34 cellular contexts compared by ENCODE assay signal in genomic region chr4:4841156-4841555, GRCh38. TPM values are rescaled to one million over a fixed set of nuclear protein-coding genes. Genes with fewer than 3 reads are reported as not detected.
"Had no signal": no experiment of that assay in that cellular context is flagged by ENCODE, and none has a peak within 500 bp of the region (broad histone marks: within the 10 kb centered on the region; RNA-seq: fewer than 3 reads in every experiment).

No MANE protein-coding gene starts in this region.

- H3K9me3 Mint-ChIP-seq: activated B cell treated with CpG ODN at 0.5 μM for 24 hours; activated CD4-positive, alpha-beta T cell treated with anti-CD3 and anti-CD28 coated beads, Interleukin-2, amount 10 ng/mL, durations not matched to agents 24 days and 14 days; activated T-cell treated with anti-CD3 and anti-CD28 coated beads, Interleukin-2, amount 50 U/mL, for 4 hours; activated T-cell treated with anti-CD3 and anti-CD28 coated beads, Interleukin-2, amount 50 U/mL, for 72 hours; activated T-helper 1 cell treated with anti-CD3 and anti-CD28 coated beads, Interleukin-12 subunit alpha, Interleukin-12 subunit beta, Interleukin-2, Interleukin-4 antibody, amounts not matched to agents 30 ng/mL and 10 ng/mL and 1 ng/mL, durations not matched to agents 14 hours and 24 hours and 36 hours; activated T-helper 17 cell treated with anti-CD3 and anti-CD28 coated beads, Interleukin-2, amount 50 U/mL, for 72 hours; T-helper 1 cell treated with Interleukin-12 subunit alpha and Interleukin-12 subunit beta and Interleukin-4 antibody, amounts not matched to agents 30 μg/mL and 1 μg/mL, for 36 hours; T-helper 2 cell treated with Interferon-gamma antibody and Interleukin-4, amounts not matched to agents 5 μg/mL and 100 μg/mL, for 36 hours had no signal

- H3K27me3 ChIP-seq: adrenal gland, body of pancreas, brain microvascular endothelial cell had no signal

- H3K4me3 ChIP-seq: adrenal gland, body of pancreas, breast epithelium had no signal

- H3K36me3 ChIP-seq: adrenal gland, brain microvascular endothelial cell, breast epithelium had no signal

- H3K27ac Mint-ChIP-seq: activated B cell treated with CpG ODN at 0.5 μM for 24 hours; activated CD4-positive, alpha-beta memory T cell treated with anti-CD3 and anti-CD28 coated beads for 36 hours; activated CD4-positive, alpha-beta T cell treated with anti-CD3 and anti-CD28 coated beads, Interleukin-2, amount 10 ng/mL, durations not matched to agents 24 days and 14 days; activated CD8-positive, alpha-beta T cell treated with anti-CD3 and anti-CD28 coated beads for 36 hours; activated naive CD4-positive, alpha-beta T cell treated with anti-CD3 and anti-CD28 coated beads for 36 hours; activated naive CD4-positive, alpha-beta T cell treated with anti-CD3 and anti-CD28 coated beads, Interleukin-2, amount 50 U/mL, for 72 hours; activated naive CD8-positive, alpha-beta T cell treated with anti-CD3 and anti-CD28 coated beads for 36 hours; activated T-cell treated with anti-CD3 and anti-CD28 coated beads, Interleukin-2, amount 50 U/mL, for 72 hours; activated T-helper 1 cell treated with anti-CD3 and anti-CD28 coated beads, Interleukin-12 subunit alpha, Interleukin-12 subunit beta, Interleukin-2, Interleukin-4 antibody, amounts not matched to agents 30 ng/mL and 10 ng/mL and 1 ng/mL, durations not matched to agents 14 hours and 24 hours and 36 hours; activated T-helper 17 cell treated with anti-CD3 and anti-CD28 coated beads, Interleukin-2, amount 50 U/mL, for 72 hours; T-helper 1 cell treated with Interleukin-12 subunit alpha and Interleukin-12 subunit beta and Interleukin-4 antibody, amounts not matched to agents 30 μg/mL and 1 μg/mL, for 36 hours; T-helper 2 cell treated with Interferon-gamma antibody and Interleukin-4, amounts not matched to agents 5 μg/mL and 100 μg/mL, for 36 hours had no signal

- DNase-seq: activated B cell treated with CpG ODN at 0.5 μM for 24 hours; activated CD4-positive, alpha-beta memory T cell treated with anti-CD3 and anti-CD28 coated beads for 36 hours; activated CD4-positive, alpha-beta T cell treated with anti-CD3 and anti-CD28 coated beads for 4 hours; activated CD4-positive, alpha-beta T cell treated with anti-CD3 and anti-CD28 coated beads, Interleukin-2, amount 10 ng/mL, durations not matched to agents 24 days and 14 days; activated CD4-positive, alpha-beta T cell treated with anti-CD3 and anti-CD28 coated beads, Interleukin-2, amount 50 U/mL, for 1 hour; activated CD4-positive, alpha-beta T cell treated with anti-CD3 and anti-CD28 coated beads, Interleukin-2, amount 50 U/mL, for 4 hours; activated CD8-positive, alpha-beta memory T cell treated with anti-CD3 and anti-CD28 coated beads, Interleukin-2, amount 50 U/mL, for 4 hours; activated CD8-positive, alpha-beta T cell treated with anti-CD3 and anti-CD28 coated beads for 36 hours; activated gamma-delta T cell treated with Interleukin-2 at 50 U/mL for 16 hours; activated naive CD4-positive, alpha-beta T cell; activated naive CD4-positive, alpha-beta T cell treated with anti-CD3 and anti-CD28 coated beads for 36 hours; activated naive CD4-positive, alpha-beta T cell treated with anti-CD3 and anti-CD28 coated beads, Interleukin-2, amount 50 U/mL, for 16 hours; activated naive CD8-positive, alpha-beta T cell treated with anti-CD3 and anti-CD28 coated beads for 36 hours; activated T-cell treated with anti-CD3 and anti-CD28 coated beads for 4 hours; activated T-cell treated with anti-CD3 and anti-CD28 coated beads, Interleukin-2, amount 50 U/mL, for 1 hour; activated T-cell treated with anti-CD3 and anti-CD28 coated beads, Interleukin-2, amount 50 U/mL, for 4 hours; activated T-cell treated with anti-CD3 and anti-CD28 coated beads, Interleukin-2, amount 50 U/mL, for 72 hours; adrenal gland; amniotic stem cell; aorta; body of pancreas; brain microvascular endothelial cell; central memory CD4-positive, alpha-beta T cell; SW 1271; T-helper 1 cell; T-helper 2 cell; T-helper 9 cell had no signal

- H3K36me3 Mint-ChIP-seq: activated CD4-positive, alpha-beta memory T cell treated with anti-CD3 and anti-CD28 coated beads for 36 hours; activated naive CD4-positive, alpha-beta T cell treated with anti-CD3 and anti-CD28 coated beads, Interleukin-2, amount 50 U/mL, for 72 hours; activated naive CD8-positive, alpha-beta T cell treated with anti-CD3 and anti-CD28 coated beads for 36 hours had no signal

- H3K27ac ChIP-seq: adrenal gland, body of pancreas, brain microvascular endothelial cell, breast epithelium, VCaP had no signal

- H3K4me3 Mint-ChIP-seq: activated B cell treated with CpG ODN at 0.5 μM for 24 hours; activated CD4-positive, alpha-beta memory T cell treated with anti-CD3 and anti-CD28 coated beads for 36 hours; activated CD4-positive, alpha-beta T cell treated with anti-CD3 and anti-CD28 coated beads, Interleukin-2, amount 10 ng/mL, durations not matched to agents 24 days and 14 days; activated CD8-positive, alpha-beta T cell treated with anti-CD3 and anti-CD28 coated beads for 36 hours; activated naive CD4-positive, alpha-beta T cell treated with anti-CD3 and anti-CD28 coated beads for 36 hours; activated naive CD8-positive, alpha-beta T cell treated with anti-CD3 and anti-CD28 coated beads for 36 hours; activated T-cell treated with anti-CD3 and anti-CD28 coated beads, Interleukin-2, amount 50 U/mL, for 4 hours; activated T-cell treated with anti-CD3 and anti-CD28 coated beads, Interleukin-2, amount 50 U/mL, for 72 hours; activated T-helper 1 cell treated with anti-CD3 and anti-CD28 coated beads, Interleukin-12 subunit alpha, Interleukin-12 subunit beta, Interleukin-2, Interleukin-4 antibody, amounts not matched to agents 30 ng/mL and 10 ng/mL and 1 ng/mL, durations not matched to agents 14 hours and 24 hours and 36 hours; activated T-helper 17 cell treated with anti-CD3 and anti-CD28 coated beads, Interleukin-2, amount 50 U/mL, for 72 hours; T-helper 1 cell treated with Interleukin-12 subunit alpha and Interleukin-12 subunit beta and Interleukin-4 antibody, amounts not matched to agents 30 μg/mL and 1 μg/mL, for 36 hours; T-helper 2 cell treated with Interferon-gamma antibody and Interleukin-4, amounts not matched to agents 5 μg/mL and 100 μg/mL, for 36 hours had no signal

- H3K9me3 ChIP-seq: adrenal gland, body of pancreas had no signal

- H3K4me1 Mint-ChIP-seq: activated B cell treated with CpG ODN at 0.5 μM for 24 hours; activated CD4-positive, alpha-beta T cell treated with anti-CD3 and anti-CD28 coated beads, Interleukin-2, amount 10 ng/mL, durations not matched to agents 24 days and 14 days had no signal

- ATAC-seq: activated CD8-positive, alpha-beta T cell treated with anti-CD3 and anti-CD28 coated beads for 36 hours; activated naive CD4-positive, alpha-beta T cell treated with anti-CD3 and anti-CD28 coated beads, Interleukin-2, amount 50 U/mL, for 72 hours; activated T-cell treated with anti-CD3 and anti-CD28 coated beads, Interleukin-2, amount 50 U/mL, for 4 hours; activated T-cell treated with anti-CD3 and anti-CD28 coated beads, Interleukin-2, amount 50 U/mL, for 72 hours; activated T-helper 17 cell treated with anti-CD3 and anti-CD28 coated beads, Interleukin-2, amount 50 U/mL, for 72 hours; body of pancreas had no signal

- H3K4me1 ChIP-seq: adrenal gland, body of pancreas, breast epithelium had no signal

RNA-seq across cellular contexts. Expression of gene MSX1, which starts 18.3 kb away (rescaled TPM):
- total RNA-seq: activated B cell treated with CpG ODN at 0.5 μM for 24 hours; activated CD4-positive, alpha-beta T cell treated with anti-CD3 and anti-CD28 coated beads, Interleukin-2, amount 10 ng/mL, durations not matched to agents 24 days and 14 days; activated naive CD4-positive, alpha-beta T cell treated with anti-CD3 and anti-CD28 coated beads for 36 hours; activated naive CD4-positive, alpha-beta T cell treated with anti-CD3 and anti-CD28 coated beads, Interleukin-2, amount 50 U/mL, for 72 hours; activated T-cell treated with anti-CD3 and anti-CD28 coated beads, Interleukin-2, amount 50 U/mL, for 72 hours; activated T-helper 1 cell treated with anti-CD3 and anti-CD28 coated beads, Interleukin-12 subunit alpha, Interleukin-12 subunit beta, Interleukin-2, Interleukin-4 antibody, amounts not matched to agents 30 ng/mL and 10 ng/mL and 1 ng/mL, durations not matched to agents 14 hours and 24 hours and 36 hours; activated T-helper 17 cell treated with anti-CD3 and anti-CD28 coated beads, Interleukin-2, amount 50 U/mL, for 72 hours had no signal
